Comparison of ENCODE assay signal across 27 cellular contexts in the genomic region with DNA sequence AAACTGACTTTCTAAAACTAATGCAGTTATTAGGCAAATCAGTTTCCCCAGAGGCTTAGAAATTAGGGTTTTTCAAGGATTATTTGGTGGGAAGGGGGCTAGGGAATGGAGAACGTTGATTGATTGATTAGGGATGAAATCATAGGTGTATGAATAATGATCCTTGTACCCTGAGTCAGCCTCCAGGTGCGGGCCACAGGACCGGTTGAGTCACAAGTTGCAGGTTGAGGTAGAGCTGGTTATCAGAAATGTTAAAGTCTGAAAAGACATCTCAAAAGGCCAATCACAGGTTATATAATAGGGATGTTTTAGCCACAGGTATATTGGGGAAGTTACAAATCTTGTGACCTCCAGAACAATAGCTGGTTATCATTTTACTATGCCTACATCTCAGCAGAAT.
"Had no signal": no experiment of that assay in that cellular context is flagged by ENCODE, and none has a peak within 500 bp of the region (broad histone marks: within the 10 kb centered on the region; RNA-seq: fewer than 3 reads in every experiment).

No MANE protein-coding gene starts in this region.

- H3K4me1 Mint-ChIP-seq: endodermal cell, mesothelial cell of epicardium had no signal

- H3K27me3 ChIP-seq: colonic mucosa, esophagus squamous epithelium, gastrocnemius medialis, heart right ventricle, left lung had no signal

- H3K27ac ChIP-seq: colonic mucosa, epithelial cell of prostate, esophagus squamous epithelium, gastrocnemius medialis, heart right ventricle, left lung, lower lobe of right lung had no signal

- H3K27ac Mint-ChIP-seq: dendritic cell treated with granulocyte-macrophage colony-stimulating factor and Interleukin-4, amounts not matched to agents 40 ng/mL and 50 ng/mL, for 4 days; effector memory CD8-positive, alpha-beta T cell; endodermal cell; mesothelial cell of epicardium had no signal

- H3K4me3 Mint-ChIP-seq: dendritic cell treated with granulocyte-macrophage colony-stimulating factor and Interleukin-4, amounts not matched to agents 40 ng/mL and 50 ng/mL, for 4 days; effector memory CD8-positive, alpha-beta T cell; endodermal cell; mesothelial cell of epicardium had no signal

- H3K9me3 ChIP-seq: colonic mucosa, gastrocnemius medialis had no signal

- H3K4me1 ChIP-seq: colonic mucosa, esophagus squamous epithelium, gastrocnemius medialis, heart right ventricle, left lung, lower lobe of right lung had no signal

- H3K4me3 ChIP-seq: colonic mucosa, esophagus squamous epithelium, gastrocnemius medialis, heart right ventricle, left lung, lower lobe of right lung, mucosa of descending colon had no signal

- DNase-seq: colonic mucosa; cortex of kidney; effector CD8-positive, alpha-beta T cell; effector memory CD8-positive, alpha-beta T cell; endodermal cell; erythroblast; esophagus squamous epithelium; foreskin fibroblast; foreskin melanocyte; gastrocnemius medialis; glutamatergic neuron; head of caudate nucleus; heart right ventricle; hippocampal formation; left cardiac atrium; left lung; left ventricle myocardium superior; lower lobe of right lung; mesenchymal stem cell; mucosa of descending colon had no signal

- H3K27me3 Mint-ChIP-seq: dendritic cell treated with granulocyte-macrophage colony-stimulating factor and Interleukin-4, amounts not matched to agents 40 ng/mL and 50 ng/mL, for 4 days; effector memory CD8-positive, alpha-beta T cell had no signal

- FAIRE-seq: endometrium, islet of Langerhans, keratinocyte had no signal

- H3K36me3 ChIP-seq: colonic mucosa, esophagus squamous epithelium, gastrocnemius medialis, heart right ventricle, left lung, lower lobe of right lung had no signal

- ATAC-seq: effector memory CD8-positive, alpha-beta T cell; esophagus mucosa; gastrocnemius medialis; heart right ventricle; left cardiac atrium; left lung; left ventricle myocardium superior; lower lobe of right lung; mucosa of descending colon had no signal
